In the genomic region with DNA sequence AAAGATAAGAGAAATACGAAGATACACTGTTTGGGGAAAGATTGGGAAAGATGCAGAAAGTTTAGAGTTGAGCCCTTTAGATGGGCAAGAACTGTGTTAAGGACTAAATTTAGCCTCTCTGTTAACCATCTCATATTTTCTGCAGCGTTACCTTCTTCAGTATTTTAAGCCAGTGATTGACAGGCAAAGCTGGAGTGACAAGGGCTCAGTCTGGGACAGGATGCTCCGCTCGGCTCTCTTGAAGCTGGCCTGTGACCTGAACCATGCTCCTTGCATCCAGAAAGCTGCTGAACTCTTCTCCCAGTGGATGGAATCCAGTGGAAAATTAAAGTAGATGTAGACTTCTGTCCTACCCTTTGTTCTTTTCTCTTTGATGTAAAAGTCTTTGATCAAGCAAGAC, we compare ENCODE assay signal across 30 cellular contexts. TPM values are rescaled to one million over a fixed set of nuclear protein-coding genes. Genes with fewer than 3 reads are reported as not detected.
"Had no signal": no experiment of that assay in that cellular context is flagged by ENCODE, and none has a peak within 500 bp of the region (broad histone marks: within the 10 kb centered on the region; RNA-seq: fewer than 3 reads in every experiment).

No MANE protein-coding gene starts in this region.

- ATAC-seq: activated CD4-positive, alpha-beta T cell treated with anti-CD3 and anti-CD28 coated beads for 36 hours; activated T-cell treated with anti-CD3 and anti-CD28 coated beads, Interleukin-2, amount 50 U/mL, for 4 hours; left ventricle myocardium superior; natural killer cell; sciatic nerve; stimulated activated naive B cell treated with anti-CD40 and anti-IgM and Interleukin-4, amounts not matched to agents 10 μg/mL and 1 μg/mL and 100 μg/mL, for 72 hours had no signal

- H3K4me2 ChIP-seq: smooth muscle cell had no signal

- H3K4me1 ChIP-seq: esophagus squamous epithelium, stomach, thyroid gland, upper lobe of left lung, vagina had no signal

- H3K9me3 ChIP-seq: esophagus squamous epithelium, stomach, thyroid gland, upper lobe of left lung, vagina had no signal

- DNase-seq: activated CD4-positive, alpha-beta T cell treated with anti-CD3 and anti-CD28 coated beads for 36 hours; activated CD4-positive, alpha-beta T cell treated with anti-CD3 and anti-CD28 coated beads, Interleukin-2, amount 50 U/mL, for 4 hours; activated CD4-positive, CD25-positive, alpha-beta regulatory T cell; activated CD8-positive, alpha-beta memory T cell treated with anti-CD3 and anti-CD28 coated beads, Interleukin-2, amount 50 U/mL, for 48 hours; activated T-cell treated with anti-CD3 and anti-CD28 coated beads, Interleukin-2, amount 50 U/mL, for 4 hours; anterior cingulate cortex; dermis blood vessel endothelial cell; effector CD4-positive, alpha-beta T cell; esophagus squamous epithelium; glutamatergic neuron; islet precursor cell; left ventricle myocardium superior; mammary epithelial cell; midbrain; natural killer cell; posterior cingulate gyrus; stimulated activated CD4-positive, alpha-beta T cell treated with anti-CD3 and anti-CD28 coated beads, Interleukin-1b, Interleukin-23, amount 100 ng/mL, for 48 hours; stimulated activated naive B cell treated with anti-CD40 and anti-IgM and Interleukin-4, amounts not matched to agents 10 μg/mL and 1 μg/mL and 100 μg/mL, for 72 hours; stomach; T-helper 1 cell; thyroid gland; upper lobe of left lung had no signal

- H3K36me3 ChIP-seq: thyroid gland had no signal

- H3K27me3 ChIP-seq: esophagus squamous epithelium, stomach, thyroid gland, upper lobe of left lung, vagina had no signal

- H3K27ac ChIP-seq: epithelial cell of prostate, esophagus squamous epithelium, stomach, thyroid gland, upper lobe of left lung, vagina had no signal

- H3K4me3 ChIP-seq: esophagus squamous epithelium, smooth muscle cell, stomach, thyroid gland, upper lobe of left lung, vagina had no signal

- FAIRE-seq: bronchial epithelial cell, colon, endometrium, frontal cortex had no signal

RNA-seq across cellular contexts. Expression of a gene that starts 33.1 kb away (rescaled TPM):
- polyA plus RNA-seq: smooth muscle cell had no signal
